ENCODE assay signal across 9 cellular contexts in genomic region chr6:21666788-21667681, GRCh38.
DNase-seq lines count a peak whose midpoint lies in the region; ATAC-seq and TF ChIP-seq lines count a peak whose summit lies in the region.
"Had no signal": no experiment of that assay in that cellular context is flagged by ENCODE, and none has a peak within 500 bp of the region (broad histone marks: within the 10 kb centered on the region; RNA-seq: fewer than 3 reads in every experiment).

No MANE protein-coding gene starts in this region.

- TF ChIP-seq CTCF in suprapubic skin (IDR thresholded peaks at IDR 0.05) (no peak), omental fat pad (IDR thresholded peaks at IDR 0.05) (no peak)

- H3K9me3 ChIP-seq in adipocyte (ENCODE audit: control insufficient read depth, low read length) (no peaks in the 10 kb centered on the region), suprapubic skin (no peaks in the 10 kb centered on the region)

- intact Hi-C loops in activated CD4-positive, alpha-beta T cell treated with anti-CD3 and anti-CD28 coated beads, Interleukin-2, amount 10 ng/mL, durations not matched to agents 24 days and 14 days (cut with micrococcal nuclease): loop anchor here (2.0 to 10.0 kb wide), 3 partner anchors 68 to 792 kb away; no protein-coding TSS in a partner anchor

- WGBS in suprapubic skin: 25% methylated on average over 29 of the region's 29 CpGs

- H3K4me3 ChIP-seq in adipocyte (ENCODE audit: low read length) (peak overlapping the region; percentile 58), suprapubic skin (peak overlapping the region; percentile 56)

- no peak for TF ChIP-seq EP300 in suprapubic skin (IDR thresholded peaks at IDR 0.05)

- H3K27me3 ChIP-seq in adipocyte (replicated peaks; ENCODE audit: control insufficient read depth, insufficient read depth, low read length) (peaks cover 43% of the 10 kb centered on the region), suprapubic skin (peaks cover 49% of the 10 kb centered on the region)

- H3K4me1 ChIP-seq in adipocyte (ENCODE audit: control insufficient read depth, insufficient read depth, low read length) (peaks cover 16% of the 10 kb centered on the region), suprapubic skin (peaks cover 35% of the 10 kb centered on the region)

- peaks cover 66% of the 10 kb centered on the region for H3K27me3 Mint-ChIP-seq in activated CD4-positive, alpha-beta T cell treated with anti-CD3 and anti-CD28 coated beads, Interleukin-2, amount 10 ng/mL, durations not matched to agents 24 days and 14 days

- H3K9ac ChIP-seq in adipocyte (ENCODE audit: low read length): no peak overlapping the region

- H3K36me3 ChIP-seq in adipocyte (ENCODE audit: control insufficient read depth, insufficient read depth, low read length, severe bottlenecking) (no peaks in the 10 kb centered on the region), suprapubic skin (no peaks in the 10 kb centered on the region)

- H3K27ac Mint-ChIP-seq in activated CD4-positive, alpha-beta T cell treated with anti-CD3 and anti-CD28 coated beads, Interleukin-2, amount 10 ng/mL, durations not matched to agents 24 days and 14 days: no peak overlapping the region

- H3K27ac ChIP-seq in suprapubic skin: no peak overlapping the region

- no peak for DNase-seq in activated CD4-positive, alpha-beta T cell treated with anti-CD3 and anti-CD28 coated beads, Interleukin-2, amount 10 ng/mL, durations not matched to agents 24 days and 14 days
- no peak for DNase-seq in activated CD4-positive, alpha-beta T cell treated with anti-CD3 and anti-CD28 coated beads, Interleukin-2, amount 50 U/mL, for 4 hours
- DNase-seq in adipocyte (ENCODE audit: low read depth): no peak
- peak; percentile 85 for DNase-seq in left kidney (ENCODE audit: low read depth, low spot score)
- no peak for DNase-seq in suprapubic skin (ENCODE audit: low spot score in 2 of 2)
- no peak for DNase-seq in NCI-H1694 (lab: John Stamatoyannopoulos, UW)
- DNase-seq in omental fat pad (ENCODE audit: low spot score): no peak
- DNase-seq in C1 segment of cervical spinal cord (lab: John Stamatoyannopoulos, UW): no peak
- DNase-seq: NCI-H526 treated with DMSO at 0.1 percent for 48 hours had no signal

- no peaks in the 10 kb centered on the region for H3K9me3 Mint-ChIP-seq in activated CD4-positive, alpha-beta T cell treated with anti-CD3 and anti-CD28 coated beads, Interleukin-2, amount 10 ng/mL, durations not matched to agents 24 days and 14 days

- H3K4me1 Mint-ChIP-seq in activated CD4-positive, alpha-beta T cell treated with anti-CD3 and anti-CD28 coated beads, Interleukin-2, amount 10 ng/mL, durations not matched to agents 24 days and 14 days: peaks cover 24% of the 10 kb centered on the region

- H3K4me3 Mint-ChIP-seq in activated CD4-positive, alpha-beta T cell treated with anti-CD3 and anti-CD28 coated beads, Interleukin-2, amount 10 ng/mL, durations not matched to agents 24 days and 14 days: peak overlapping the region; percentile 50

- no peak for TF ChIP-seq POLR2A in suprapubic skin (IDR thresholded peaks at IDR 0.05)

- peaks cover 1% of the 10 kb centered on the region for H3K36me3 Mint-ChIP-seq in activated CD4-positive, alpha-beta T cell treated with anti-CD3 and anti-CD28 coated beads, Interleukin-2, amount 10 ng/mL, durations not matched to agents 24 days and 14 days (ENCODE audit: low read depth)

- ATAC-seq in omental fat pad (ENCODE audit: low FRiP score): no peak
